Comparison of ENCODE assay signal across 1 cellular context in genomic region chr1:40980068-40980452, GRCh38.
TF ChIP-seq lines count a peak whose summit lies in the region.

No MANE protein-coding gene starts in this region.

TF ChIP-seq in GM12878, 131 proteins besides CTCF, POLR2A, EP300 and RAD21 (continued from another document):
- TF ChIP-seq ZNF687 (IDR thresholded peaks at IDR 0.05) (0 out of 2 replicates have a peak, but pooled peaks have one; percentile 27), YY1 (IDR thresholded peaks at IDR 0.05; ENCODE audit: low read depth, low read length) (0 out of 2 replicates have a peak, but pooled peaks have one; percentile 24), TCF3 (IDR thresholded peaks at IDR 0.05; ENCODE audit: borderline replicate concordance, insufficient read depth, low read depth, low read length) (no peak)
